Comparison of ENCODE assay signal across 1 cellular context in the genomic region with DNA sequence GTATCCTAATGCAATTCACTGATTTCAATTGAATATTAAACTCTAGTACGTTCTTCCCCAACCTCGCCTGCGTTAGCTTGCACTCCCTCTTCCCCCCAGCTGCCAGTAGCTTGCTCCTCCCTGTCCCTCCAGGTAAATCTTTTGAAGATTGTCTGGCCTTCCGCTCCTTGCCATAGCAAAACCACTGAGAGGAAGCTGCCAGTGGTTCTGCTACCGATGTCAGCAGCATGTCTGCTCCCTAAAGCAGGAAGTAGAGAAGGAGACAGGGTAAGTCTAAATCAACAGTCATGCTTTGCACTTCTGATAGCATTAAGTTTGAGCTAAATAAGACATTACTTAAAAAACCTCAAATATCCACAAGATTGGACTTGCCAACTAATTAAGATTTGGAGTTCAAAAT.
TF ChIP-seq lines count a peak whose summit lies in the region.

No MANE protein-coding gene starts in this region.

TF ChIP-seq in GM12878, 131 proteins besides CTCF, POLR2A, EP300 and RAD21 (continued from another document):
- TF ChIP-seq, protein P1, sequence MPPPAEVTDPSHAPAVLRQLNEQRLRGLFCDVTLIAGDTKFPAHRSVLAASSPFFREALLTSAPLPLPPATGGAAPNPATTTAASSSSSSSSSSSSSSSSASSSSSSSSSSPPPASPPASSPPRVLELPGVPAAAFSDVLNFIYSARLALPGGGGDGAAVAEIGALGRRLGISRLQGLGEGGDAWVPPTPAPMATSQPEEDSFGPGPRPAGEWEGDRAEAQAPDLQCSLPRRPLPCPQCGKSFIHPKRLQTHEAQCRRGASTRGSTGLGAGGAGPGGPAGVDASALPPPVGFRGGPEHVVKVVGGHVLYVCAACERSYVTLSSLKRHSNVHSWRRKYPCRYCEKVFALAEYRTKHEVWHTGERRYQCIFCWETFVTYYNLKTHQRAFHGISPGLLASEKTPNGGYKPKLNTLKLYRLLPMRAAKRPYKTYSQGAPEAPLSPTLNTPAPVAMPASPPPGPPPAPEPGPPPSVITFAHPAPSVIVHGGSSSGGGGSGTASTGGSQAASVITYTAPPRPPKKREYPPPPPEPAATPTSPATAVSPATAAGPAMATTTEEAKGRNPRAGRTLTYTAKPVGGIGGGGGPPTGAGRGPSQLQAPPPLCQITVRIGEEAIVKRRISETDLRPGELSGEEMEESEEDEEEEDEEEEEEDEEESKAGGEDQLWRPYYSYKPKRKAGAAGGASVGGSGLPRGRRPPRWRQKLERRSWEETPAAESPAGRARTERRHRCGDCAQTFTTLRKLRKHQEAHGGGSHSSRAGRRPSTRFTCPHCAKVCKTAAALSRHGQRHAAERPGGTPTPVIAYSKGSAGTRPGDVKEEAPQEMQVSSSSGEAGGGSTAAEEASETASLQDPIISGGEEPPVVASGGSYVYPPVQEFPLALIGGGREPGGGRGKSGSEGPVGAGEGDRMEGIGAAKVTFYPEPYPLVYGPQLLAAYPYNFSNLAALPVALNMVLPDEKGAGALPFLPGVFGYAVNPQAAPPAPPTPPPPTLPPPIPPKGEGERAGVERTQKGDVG (CRISPR knock-in tag; IDR thresholded peaks at IDR 0.05) = no peak
- TF ChIP-seq BCL11A (IDR thresholded peaks at IDR 0.05; ENCODE audit: low read depth, low read length) = no peak
TF ChIP-seq in GM12878: peak in this region for 0.
